In genomic region chr10:86856156-86856555, GRCh38 we compare ENCODE assay signal across 22 cellular contexts.
"Had no signal": no experiment of that assay in that cellular context is flagged by ENCODE, and none has a peak within 500 bp of the region (broad histone marks: within the 10 kb centered on the region; RNA-seq: fewer than 3 reads in every experiment).

No MANE protein-coding gene starts in this region.

- H3K4me1 Mint-ChIP-seq: naive thymus-derived CD4-positive, alpha-beta T cell; nephron progenitor cell; stimulated activated memory B cell treated with anti-CD40 and anti-IgM and Interleukin-4, amounts not matched to agents 10 μg/mL and 1 μg/mL and 100 μg/mL, for 72 hours had no signal

- H3K4me3 ChIP-seq: colonic mucosa, lung, psoas muscle, right lobe of liver, spleen, transverse colon had no signal

- DNase-seq: colonic mucosa; dermis blood vessel endothelial cell; erythroblast; foreskin keratinocyte; left colon; left ventricle myocardium superior; mesenchymal stem cell; naive thymus-derived CD4-positive, alpha-beta T cell; nephron progenitor cell; psoas muscle; retina; right lobe of liver; spleen; stimulated activated CD4-positive, alpha-beta T cell treated with anti-CD3 and anti-CD28 coated beads, Interleukin-15, amount 100 ng/mL, for 24 hours; stimulated activated CD4-positive, alpha-beta T cell treated with anti-CD3 and anti-CD28 coated beads, Interleukin-1b, Interleukin-23, amount 100 ng/mL, for 48 hours; stimulated activated CD4-positive, alpha-beta T cell treated with anti-CD3 and anti-CD28 coated beads, Interleukin-4, amount 100 ng/mL, for 24 hours; transverse colon had no signal

- H3K27ac ChIP-seq: colonic mucosa, foreskin keratinocyte, neutrophil, psoas muscle, right lobe of liver, spleen, transverse colon had no signal

- ATAC-seq: foreskin keratinocyte; left colon; left ventricle myocardium superior; naive thymus-derived CD4-positive, alpha-beta T cell; psoas muscle; right lobe of liver; stimulated activated memory B cell treated with anti-CD40 and anti-IgM and Interleukin-4, amounts not matched to agents 10 μg/mL and 1 μg/mL and 100 μg/mL, for 72 hours had no signal

- H3K27me3 ChIP-seq: colonic mucosa, foreskin keratinocyte, neutrophil, right lobe of liver, spleen, transverse colon had no signal

- H3K27me3 Mint-ChIP-seq: naive thymus-derived CD4-positive, alpha-beta T cell; stimulated activated memory B cell treated with anti-CD40 and anti-IgM and Interleukin-4, amounts not matched to agents 10 μg/mL and 1 μg/mL and 100 μg/mL, for 72 hours; stimulated activated naive CD8-positive, alpha-beta T cell treated with anti-CD3 and anti-CD28 coated beads, Interleukin-15, Interleukin-2, amounts not matched to agents 100 ng/mL and 50 ng/mL, for 24 hours had no signal

- H3K27ac Mint-ChIP-seq: naive thymus-derived CD4-positive, alpha-beta T cell; nephron progenitor cell; stimulated activated memory B cell treated with anti-CD40 and anti-IgM and Interleukin-4, amounts not matched to agents 10 μg/mL and 1 μg/mL and 100 μg/mL, for 72 hours; stimulated activated naive CD8-positive, alpha-beta T cell treated with anti-CD3 and anti-CD28 coated beads, Interleukin-15, Interleukin-2, amounts not matched to agents 100 ng/mL and 50 ng/mL, for 24 hours had no signal

- H3K4me3 Mint-ChIP-seq: naive thymus-derived CD4-positive, alpha-beta T cell; nephron progenitor cell; stimulated activated memory B cell treated with anti-CD40 and anti-IgM and Interleukin-4, amounts not matched to agents 10 μg/mL and 1 μg/mL and 100 μg/mL, for 72 hours; stimulated activated naive CD8-positive, alpha-beta T cell treated with anti-CD3 and anti-CD28 coated beads, Interleukin-15, Interleukin-2, amounts not matched to agents 100 ng/mL and 50 ng/mL, for 24 hours had no signal

- H3K4me1 ChIP-seq: colonic mucosa, right lobe of liver, spleen had no signal

- FAIRE-seq: endothelial cell of umbilical vein had no signal

- H3K9me3 ChIP-seq: colonic mucosa, neutrophil, psoas muscle, right lobe of liver, transverse colon had no signal

- H3K36me3 ChIP-seq: colonic mucosa, neutrophil, right lobe of liver, spleen had no signal
